Comparison of ENCODE assay signal across 18 cellular contexts in the genomic region with DNA sequence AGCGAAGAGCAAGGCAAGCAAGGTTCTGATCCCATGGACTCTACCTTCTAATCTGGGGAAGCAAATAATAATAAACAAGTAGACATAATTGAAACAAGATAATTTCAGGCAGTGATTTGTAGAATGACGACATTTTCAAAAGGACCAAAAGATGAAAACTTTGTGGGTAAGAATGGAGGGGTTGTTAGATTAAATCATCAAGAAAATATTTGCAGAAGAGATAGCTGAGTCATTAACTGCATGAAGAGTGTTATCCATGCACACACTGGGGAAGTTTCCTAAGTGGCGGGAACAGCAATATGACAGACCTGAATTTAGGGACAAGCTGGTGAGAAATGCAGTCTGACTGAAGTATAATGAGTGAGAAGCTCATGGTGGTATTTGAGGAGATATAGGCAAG.
A peak's percentile ranks its signal among the peaks of the same experiment; 100 is the strongest.
DNase-seq lines count a peak whose midpoint lies in the region; ATAC-seq, FAIRE-seq and TF ChIP-seq lines count a peak whose summit lies in the region.
"Had no signal": no experiment of that assay in that cellular context is flagged by ENCODE, and none has a peak within 500 bp of the region (broad histone marks: within the 10 kb centered on the region; RNA-seq: fewer than 3 reads in every experiment).

No MANE protein-coding gene starts in this region.

- no peak overlapping the region for H3K27ac ChIP-seq in astrocyte (ENCODE audit: low read depth, low read length)
- no peak overlapping the region for H3K27ac ChIP-seq in mesendoderm (ENCODE audit: low read depth, low read length)
- no peak overlapping the region for H3K27ac ChIP-seq in H9 (ENCODE audit: insufficient read length, low read depth, low read length)
- H3K27ac ChIP-seq: HL-60, SJSA1 had no signal

- no peak for ATAC-seq in activated CD8-positive, alpha-beta T cell treated with anti-CD3 and anti-CD28 coated beads for 36 hours
- ATAC-seq: GM12878 had no signal

- CTCF ChIA-PET in activated CD8-positive, alpha-beta T cell treated with anti-CD3 and anti-CD28 coated beads for 36 hours (lab: Charles Lee) = no interaction called here

- FAIRE-seq in astrocyte (lab: Jason Lieb, UNC) = no peak
- FAIRE-seq: G401.6, GM12878, H1 had no signal

- H2BK5ac ChIP-seq in mesendoderm (ENCODE audit: low read length) = no peak overlapping the region
- H2BK5ac ChIP-seq in H9 (ENCODE audit: insufficient read length, low read length) = no peak overlapping the region

- no peak overlapping the region for H2BK12ac ChIP-seq in H9 (ENCODE audit: insufficient read length, low read depth, low read length)

- intact Hi-C loops in activated CD8-positive, alpha-beta T cell treated with anti-CD3 and anti-CD28 coated beads for 36 hours (cut with micrococcal nuclease) = no loop called here

- H3K79me1 ChIP-seq in mesendoderm (ENCODE audit: low read length) (no peaks in the 10 kb centered on the region), H9 (ENCODE audit: insufficient read depth, low read depth, low read length, poor library complexity, severe bottlenecking) (no peaks in the 10 kb centered on the region)

- H3K9ac ChIP-seq in astrocyte (ENCODE audit: low read length) (no peak overlapping the region), mesendoderm (ENCODE audit: low read length) (no peak overlapping the region), H9 (ENCODE audit: extremely low read depth, insufficient read length, low read length) (no peak overlapping the region)

- H3K27ac Mint-ChIP-seq in astrocyte (ENCODE audit: unreplicated experiment) (peak overlapping the region; percentile 16), H9 (no peak overlapping the region)
- H3K27ac Mint-ChIP-seq in activated CD8-positive, alpha-beta T cell treated with anti-CD3 and anti-CD28 coated beads for 36 hours = no peak overlapping the region

- H2BK120ac ChIP-seq in mesendoderm (ENCODE audit: low read depth, low read length) (no peak overlapping the region), H9 (ENCODE audit: low read depth, low read length, poor library complexity, severe bottlenecking) (no peak overlapping the region)

- H3K4me3 ChIP-seq in astrocyte (ENCODE audit: insufficient read depth, low read depth, low read length) (no peak overlapping the region), mesendoderm (ENCODE audit: low read length) (no peak overlapping the region)
- H3K4me3 ChIP-seq: GM12878, SJSA1 had no signal

- H3K4me1 Mint-ChIP-seq in astrocyte (ENCODE audit: low read depth, unreplicated experiment) (peaks cover 10% of the 10 kb centered on the region), H9 (no peaks in the 10 kb centered on the region)
- no peaks in the 10 kb centered on the region for H3K4me1 Mint-ChIP-seq in activated CD8-positive, alpha-beta T cell treated with anti-CD3 and anti-CD28 coated beads for 36 hours (ENCODE audit: low read depth)

- H2AK5ac ChIP-seq in mesendoderm (ENCODE audit: low read length) (no peak overlapping the region), H9 (ENCODE audit: insufficient read length, low read length) (no peak overlapping the region)

- no peaks in the 10 kb centered on the region for H3K9me3 ChIP-seq in astrocyte (ENCODE audit: insufficient read depth, low read depth, low read length)
- no peaks in the 10 kb centered on the region for H3K9me3 ChIP-seq in H9 (ENCODE audit: control insufficient read depth, low read depth, low read length)
- H3K9me3 ChIP-seq: SJSA1 had no signal

- H3K27me3 ChIP-seq in astrocyte (ENCODE audit: insufficient read depth, low read length) (no peaks in the 10 kb centered on the region), mesendoderm (ENCODE audit: insufficient read depth, low read length, poor library complexity) (no peaks in the 10 kb centered on the region), H9 (ENCODE audit: insufficient read depth, low read length) (no peaks in the 10 kb centered on the region)
- H3K27me3 ChIP-seq: SJSA1 had no signal

- H2AFZ ChIP-seq in astrocyte (ENCODE audit: low read depth, low read length) (no peak overlapping the region), H9 (ENCODE audit: low read length) (no peak overlapping the region)

- H3K27me3 Mint-ChIP-seq in astrocyte (ENCODE audit: low read depth, unreplicated experiment) = no peaks in the 10 kb centered on the region
- no peaks in the 10 kb centered on the region for H3K27me3 Mint-ChIP-seq in H9 (ENCODE audit: low read depth)
- H3K27me3 Mint-ChIP-seq in activated CD8-positive, alpha-beta T cell treated with anti-CD3 and anti-CD28 coated beads for 36 hours = no peaks in the 10 kb centered on the region

- H3K36me3 ChIP-seq in astrocyte (ENCODE audit: insufficient read depth, low read length) (no peaks in the 10 kb centered on the region), mesendoderm (ENCODE audit: control insufficient read depth, insufficient read depth, low read length) (no peaks in the 10 kb centered on the region)
- H3K36me3 ChIP-seq: SJSA1 had no signal

- H3K18ac ChIP-seq in mesendoderm (ENCODE audit: low read length) (peak overlapping the region; percentile 28), H9 (ENCODE audit: insufficient read length, low read depth, low read length) (no peak overlapping the region)

- peak overlapping the region; percentile 7 for H3K4me2 ChIP-seq in astrocyte (ENCODE audit: low read length)
- H3K4me2 ChIP-seq in mesendoderm (ENCODE audit: low read length) = no peak overlapping the region
- no peak overlapping the region for H3K4me2 ChIP-seq in H9 (ENCODE audit: insufficient read depth, insufficient read length, low read length)

- no peaks in the 10 kb centered on the region for H3K23me2 ChIP-seq in H9 (ENCODE audit: insufficient read length, low read depth, low read length, poor library complexity, severe bottlenecking)

- peak; percentile 13 for DNase-seq in Daoy (ENCODE audit: low read depth)
- DNase-seq in HT1080 (ENCODE audit: low read depth) = peak; percentile 22
- DNase-seq in astrocyte (ENCODE audit: low read depth) = peak; percentile 25
- no peak for DNase-seq in mesendoderm
- DNase-seq in HK-2 (ENCODE audit: unreplicated experiment) = no peak
- DNase-seq in H9 = no peak
- DNase-seq in activated CD8-positive, alpha-beta T cell treated with anti-CD3 and anti-CD28 coated beads for 36 hours = no peak
- no peak for DNase-seq in NCI-H446 treated with DMSO at 0.1 percent for 48 hours (lab: John Stamatoyannopoulos, UW)
- DNase-seq: ACHN, COR-L47, MV-4-11, NCI-H187 treated with DMSO at 0.1 percent for 48 hours, NCI-H748 treated with DMSO at 0.1 percent for 48 hours had no signal

- H3K23ac ChIP-seq in mesendoderm (ENCODE audit: low read length) (no peak overlapping the region), H9 (ENCODE audit: insufficient read length, low read depth, low read length) (no peak overlapping the region)

- no peak overlapping the region for H4K91ac ChIP-seq in H9 (ENCODE audit: insufficient read length, low read depth, low read length)

- H3T11ph ChIP-seq in H9 (ENCODE audit: low read length) = no peak overlapping the region

- H3K4me1 ChIP-seq in astrocyte (ENCODE audit: insufficient read depth, low read length) = peaks cover 2% of the 10 kb centered on the region
- no peaks in the 10 kb centered on the region for H3K4me1 ChIP-seq in mesendoderm (ENCODE audit: control insufficient read depth, low read depth, low read length)
- no peaks in the 10 kb centered on the region for H3K4me1 ChIP-seq in H9 (ENCODE audit: insufficient read depth, low read length)
- H3K4me1 ChIP-seq: SJSA1 had no signal

- no peak overlapping the region for H3K14ac ChIP-seq in H9 (ENCODE audit: insufficient read depth, low read length)

- TF ChIP-seq CTCF in astrocyte (IDR thresholded peaks at IDR 0.05; ENCODE audit: insufficient read depth, low read depth, low read length) (no peak), H9 (conservative IDR thresholded peaks at IDR 0.05) (no peak)
- no peak for TF ChIP-seq CTCF in activated CD8-positive, alpha-beta T cell treated with anti-CD3 and anti-CD28 coated beads for 36 hours (IDR thresholded peaks at IDR 0.05)

- H4K8ac ChIP-seq in mesendoderm (ENCODE audit: low read depth, low read length) (no peak overlapping the region), H9 (replicated peaks; ENCODE audit: insufficient read length, low read depth, low read length) (no peak overlapping the region)

- H3K4me3 Mint-ChIP-seq in astrocyte (ENCODE audit: unreplicated experiment) (no peak overlapping the region), H9 (no peak overlapping the region)
- H3K4me3 Mint-ChIP-seq in activated CD8-positive, alpha-beta T cell treated with anti-CD3 and anti-CD28 coated beads for 36 hours = no peak overlapping the region

- no peak overlapping the region for H2BK20ac ChIP-seq in H9 (ENCODE audit: low read depth, low read length, poor library complexity, severe bottlenecking)

- no CpG with 5 or more reads among the region's 3 CpGs for WGBS in mesendoderm (ENCODE audit: extremely low coverage, insufficient coverage, low lambda C conversion rate)
- WGBS in H9 (ENCODE audit: extremely low coverage, insufficient read length, low lambda C conversion rate) = no CpG with 5 or more reads among the region's 3 CpGs

- POLR2A ChIA-PET in activated CD8-positive, alpha-beta T cell treated with anti-CD3 and anti-CD28 coated beads for 36 hours (lab: Charles Lee) = no interaction called here

- H3K36me3 Mint-ChIP-seq in astrocyte (ENCODE audit: low read depth, unreplicated experiment) (no peaks in the 10 kb centered on the region), H9 (ENCODE audit: insufficient read depth in 1 of 3, low read depth in 3 of 3) (no peaks in the 10 kb centered on the region)
- H3K36me3 Mint-ChIP-seq in activated CD8-positive, alpha-beta T cell treated with anti-CD3 and anti-CD28 coated beads for 36 hours (ENCODE audit: low read depth) = no peaks in the 10 kb centered on the region

- no peak overlapping the region for H2BK15ac ChIP-seq in mesendoderm (replicated peaks; ENCODE audit: low read depth)
- H2BK15ac ChIP-seq in H9 (ENCODE audit: low read depth, low read length) = no peak overlapping the region

- no peaks in the 10 kb centered on the region for H4K20me1 ChIP-seq in astrocyte (ENCODE audit: insufficient read depth, low read length)
- no peaks in the 10 kb centered on the region for H4K20me1 ChIP-seq in H9 (ENCODE audit: control insufficient read depth, insufficient read depth, insufficient read length)

- H3K9me3 Mint-ChIP-seq in astrocyte (ENCODE audit: unreplicated experiment) (no peaks in the 10 kb centered on the region), H9 (peaks cover 0 to 4% of the 10 kb centered on the region in 2 experiments; a peak in 1 of 5 replicates)
- peaks cover 4% of the 10 kb centered on the region for H3K9me3 Mint-ChIP-seq in activated CD8-positive, alpha-beta T cell treated with anti-CD3 and anti-CD28 coated beads for 36 hours

- H3K4ac ChIP-seq in mesendoderm (ENCODE audit: low read depth, low read length) = no peak overlapping the region
- H3K4ac ChIP-seq in H9 (ENCODE audit: low read depth, low read length) = no peak overlapping the region

- no peaks in the 10 kb centered on the region for H3K79me2 ChIP-seq in astrocyte (ENCODE audit: insufficient read depth, low read length)
- no peaks in the 10 kb centered on the region for H3K79me2 ChIP-seq in mesendoderm (ENCODE audit: control insufficient read depth, insufficient read depth, low read length)
- no peaks in the 10 kb centered on the region for H3K79me2 ChIP-seq in H9 (ENCODE audit: insufficient read depth, low read length)

- no peak overlapping the region for H4K5ac ChIP-seq in mesendoderm (ENCODE audit: low read length)
- no peak overlapping the region for H4K5ac ChIP-seq in H9 (ENCODE audit: insufficient read length, low read depth, low read length)

- H3K56ac ChIP-seq in mesendoderm (ENCODE audit: low read length) (no peak overlapping the region), H9 (ENCODE audit: insufficient read length, low read depth, low read length) (no peak overlapping the region)

Comparison
In these comparisons a context has a peak if more than half of its experiments do, and no peak if none do; other contexts are left out.
1. DNase-seq: peak in Daoy (single experiment), HT1080 (single experiment) and astrocyte (single experiment); none in mesendoderm (single experiment), HK-2 (single experiment), H9 (single experiment), activated CD8-positive, alpha-beta T cell treated with anti-CD3 and anti-CD28 coated beads for 36 hours (single experiment) and NCI-H446 treated with DMSO at 0.1 percent for 48 hours (single experiment).